ENCODE assay signal across 26 cellular contexts in genomic region chr18:8174758-8175157, GRCh38.
DNase-seq lines count a peak whose midpoint lies in the region; ATAC-seq and TF ChIP-seq lines count a peak whose summit lies in the region.
"Had no signal": no experiment of that assay in that cellular context is flagged by ENCODE, and none has a peak within 500 bp of the region (broad histone marks: within the 10 kb centered on the region; RNA-seq: fewer than 3 reads in every experiment).

No MANE protein-coding gene starts in this region.

- H3K9me3 Mint-ChIP-seq in GM23338 (peaks cover 11% of the 10 kb centered on the region; the same call in 2 of the 3 replicates), glutamatergic neuron (ENCODE audit: unreplicated experiment) (peaks cover 4% of the 10 kb centered on the region), neural progenitor cell (peaks cover 5% of the 10 kb centered on the region), chondrocyte (ENCODE audit: low read depth) (no peaks in the 10 kb centered on the region)

- CTCF ChIA-PET in SK-N-SH (lab: Yijun Ruan, JAX), result interaction anchor here (1.1 to 2.0 kb wide), 3 partner anchors 13 to 608 kb away, joined by 3 to 6 read pairs (median 3); partner anchors contain the start of gene PTPRM

- H3K9ac ChIP-seq in SK-N-SH, result no peak overlapping the region
- H3K9ac ChIP-seq in neural progenitor cell, result no peak overlapping the region

- H3K79me2 ChIP-seq in GM23338 (replicated peaks; ENCODE audit: insufficient read depth), result no peaks in the 10 kb centered on the region
- H3K79me2 ChIP-seq in SK-N-SH (ENCODE audit: insufficient read depth), result no peaks in the 10 kb centered on the region
- no peaks in the 10 kb centered on the region for H3K79me2 ChIP-seq in neural progenitor cell (ENCODE audit: low read depth)

- no peak for TF ChIP-seq CTCF in BE2C (IDR thresholded peaks at IDR 0.05; ENCODE audit: low read depth, low read length)
- no peak for TF ChIP-seq CTCF in GM23338 (conservative IDR thresholded peaks at IDR 0.05; ENCODE audit: low read depth in 2 of 2)
- TF ChIP-seq CTCF in SK-N-SH (IDR thresholded peaks at IDR 0.05), result no peak
- TF ChIP-seq CTCF in glutamatergic neuron (IDR thresholded peaks at IDR 0.05; ENCODE audit: partially characterized antibody, unreplicated experiment), result no peak
- TF ChIP-seq CTCF in neural progenitor cell (IDR thresholded peaks at IDR 0.05), result no peak
- no peak for TF ChIP-seq CTCF in chondrocyte (IDR thresholded peaks at IDR 0.05)

- H3K27ac ChIP-seq in GM23338 (ENCODE audit: low read depth) (no peak overlapping the region), SK-N-SH (ENCODE audit: low read depth in 2 of 2, low read length in 1 of 2) (peak overlapping the region in 1 of 2 experiments; percentile 83; a peak in 2 of 4 replicates), neural progenitor cell (no peak overlapping the region)
- H3K27ac ChIP-seq: A549, HL-60, RWPE1 had no signal

- H3K9me3 ChIP-seq in BE2C, result no peaks in the 10 kb centered on the region
- no peaks in the 10 kb centered on the region for H3K9me3 ChIP-seq in SK-N-SH
- no peaks in the 10 kb centered on the region for H3K9me3 ChIP-seq in neural progenitor cell (ENCODE audit: low read depth)
- H3K9me3 ChIP-seq: A549 had no signal

- peak in 1 of 2 experiments; percentile 94; a peak in 2 of 4 replicates for TF ChIP-seq EP300 in SK-N-SH (IDR thresholded peaks at IDR 0.05; ENCODE audit: borderline replicate concordance in 1 of 2, low read depth in 1 of 2, low read length in 1 of 2)

- H3K27me3 ChIP-seq in BE2C (no peaks in the 10 kb centered on the region), GM23338 (ENCODE audit: insufficient read depth) (no peaks in the 10 kb centered on the region), SK-N-SH (ENCODE audit: insufficient read depth) (no peaks in the 10 kb centered on the region), neural progenitor cell (no peaks in the 10 kb centered on the region)

- 0 out of 2 replicates have a peak overlapping the region, but pooled peaks have one; percentile 48 for H2AFZ ChIP-seq in GM23338
- no peak overlapping the region for H2AFZ ChIP-seq in SK-N-SH (ENCODE audit: low read depth)
- H2AFZ ChIP-seq in neural progenitor cell (replicated peaks), result no peak overlapping the region

- H3K4me2 ChIP-seq in GM23338 (no peak overlapping the region), SK-N-SH (no peak overlapping the region), neural progenitor cell (no peak overlapping the region)
- H3K4me2 ChIP-seq: A549 had no signal

- no peak overlapping the region for H3K27ac Mint-ChIP-seq in GM23338
- H3K27ac Mint-ChIP-seq in glutamatergic neuron (ENCODE audit: unreplicated experiment), result peak overlapping the region; percentile 57
- H3K27ac Mint-ChIP-seq in neural progenitor cell, result no peak overlapping the region
- H3K27ac Mint-ChIP-seq in chondrocyte (ENCODE audit: unreplicated experiment), result no peak overlapping the region
- H3K27ac Mint-ChIP-seq: CD4-positive, alpha-beta memory T cell; IgD-negative memory B cell; T-cell had no signal

- H4K20me1 ChIP-seq in GM23338 (replicated peaks; ENCODE audit: insufficient read depth) (no peaks in the 10 kb centered on the region), SK-N-SH (ENCODE audit: insufficient read depth) (no peaks in the 10 kb centered on the region), neural progenitor cell (ENCODE audit: low read depth) (no peaks in the 10 kb centered on the region)

- POLR2A ChIA-PET in SK-N-SH (lab: Yijun Ruan, JAX), result no interaction called here

- peak; percentile 46 for TF ChIP-seq RAD21 in SK-N-SH (IDR thresholded peaks at IDR 0.05; ENCODE audit: low read length)

- ATAC-seq in GM23338, result no peak
- no peak for ATAC-seq in HG03025 (IDR thresholded peaks at IDR 0.05; ENCODE audit: low FRiP score, unreplicated experiment)
- ATAC-seq: A549, T-cell had no signal

- peaks cover 3% of the 10 kb centered on the region; the same call in 1 of the 3 replicates for H3K36me3 Mint-ChIP-seq in GM23338 (ENCODE audit: low read depth)
- H3K36me3 Mint-ChIP-seq in glutamatergic neuron (ENCODE audit: unreplicated experiment), result peaks cover 4% of the 10 kb centered on the region
- peaks cover 5% of the 10 kb centered on the region for H3K36me3 Mint-ChIP-seq in neural progenitor cell
- H3K36me3 Mint-ChIP-seq in chondrocyte (ENCODE audit: low read depth), result no peaks in the 10 kb centered on the region
- H3K36me3 Mint-ChIP-seq: IgD-negative memory B cell, T-cell had no signal

- no peaks in the 10 kb centered on the region for H3K36me3 ChIP-seq in BE2C
- no peaks in the 10 kb centered on the region for H3K36me3 ChIP-seq in GM23338 (ENCODE audit: insufficient read depth)
- H3K36me3 ChIP-seq in SK-N-SH (replicated peaks in 1 of 2; ENCODE audit: control insufficient read depth in 1 of 2, insufficient read depth in 2 of 2, low read length in 1 of 2), result no peaks in the 10 kb centered on the region
- no peaks in the 10 kb centered on the region for H3K36me3 ChIP-seq in neural progenitor cell

- H3K27me3 Mint-ChIP-seq in GM23338 (ENCODE audit: insufficient read depth, low read depth, poor library complexity) (no peaks in the 10 kb centered on the region), glutamatergic neuron (ENCODE audit: unreplicated experiment) (peaks cover 3% of the 10 kb centered on the region), neural progenitor cell (ENCODE audit: insufficient read depth, low read depth) (no peaks in the 10 kb centered on the region), chondrocyte (ENCODE audit: low read depth) (no peaks in the 10 kb centered on the region)
- H3K27me3 Mint-ChIP-seq: CD4-positive, alpha-beta memory T cell; T-cell had no signal

- peaks cover 3% of the 10 kb centered on the region; the same call in 1 of the 2 replicates for H3K9me2 ChIP-seq in GM23338 (ENCODE audit: insufficient read depth)
- no peaks in the 10 kb centered on the region; the same call in 1 of the 2 replicates for H3K9me2 ChIP-seq in SK-N-SH

- H3K4me3 Mint-ChIP-seq in GM23338, result no peak overlapping the region
- no peak overlapping the region for H3K4me3 Mint-ChIP-seq in glutamatergic neuron (ENCODE audit: unreplicated experiment)
- no peak overlapping the region for H3K4me3 Mint-ChIP-seq in neural progenitor cell
- no peak overlapping the region for H3K4me3 Mint-ChIP-seq in chondrocyte (ENCODE audit: unreplicated experiment)
- H3K4me3 Mint-ChIP-seq: CD4-positive, alpha-beta memory T cell; IgD-negative memory B cell; T-cell had no signal

- H3K4me3 ChIP-seq in BE2C (ENCODE audit: low read depth, low read length), result no peak overlapping the region
- H3K4me3 ChIP-seq in GM23338, result no peak overlapping the region
- H3K4me3 ChIP-seq in SK-N-SH (ENCODE audit: low read depth in 2 of 2, low read length in 1 of 2), result no peak overlapping the region
- no peak overlapping the region for H3K4me3 ChIP-seq in neural progenitor cell
- H3K4me3 ChIP-seq: A549 had no signal

- DNase-seq in BE2C, result peak; percentile 8
- no peak for DNase-seq in GM23338 (ENCODE audit: low spot score)
- peak; percentile 47 for DNase-seq in SK-N-SH
- peak; percentile 37 for DNase-seq in glutamatergic neuron
- no peak for DNase-seq in neural progenitor cell (ENCODE audit: low spot score)
- DNase-seq in chondrocyte (ENCODE audit: low spot score), result no peak
- DNase-seq in middle frontal gyrus (ENCODE audit: extremely low spot score, low spot score), result no peak
- DNase-seq: AML-193; C1 segment of cervical spinal cord; CD4-positive, alpha-beta memory T cell; COR-L47; DMS79 treated with DMSO at 0.1 percent for 48 hours; GF-D8; NCI-H1092; NCI-H1436 treated with DMSO at 0.1 percent for 48 hours; NCI-H187 treated with DMSO at 0.1 percent for 48 hours; NCI-H2107; NCI-H524; NCI-H774; SHP77; T-cell had no signal

- 29% methylated on average over 2 of the region's 2 CpGs for WGBS in SK-N-SH (ENCODE audit: low lambda C conversion rate)

- H3K4me1 ChIP-seq in BE2C (no peaks in the 10 kb centered on the region; the same call in 1 of the 2 replicates), GM23338 (ENCODE audit: insufficient read depth) (0 out of 2 replicates have a peak, but pooled peaks cover 4% of the 10 kb centered on the region), SK-N-SH (ENCODE audit: control insufficient read depth in 1 of 2, insufficient read depth in 2 of 2, low read depth in 1 of 2, low read length in 1 of 2) (peaks cover 0 to 32% of the 10 kb centered on the region in 2 experiments; a peak in 2 of 4 replicates), neural progenitor cell (no peaks in the 10 kb centered on the region)

- H3F3A ChIP-seq in GM23338 (replicated peaks; ENCODE audit: low read depth) (no peaks in the 10 kb centered on the region), SK-N-SH (replicated peaks; ENCODE audit: insufficient read depth) (no peaks in the 10 kb centered on the region), neural progenitor cell (ENCODE audit: low read depth) (no peaks in the 10 kb centered on the region)

- H3K4me1 Mint-ChIP-seq in GM23338 (peaks cover 14% of the 10 kb centered on the region), glutamatergic neuron (ENCODE audit: low read depth, unreplicated experiment) (peaks cover 33% of the 10 kb centered on the region), neural progenitor cell (peaks cover 47% of the 10 kb centered on the region), chondrocyte (ENCODE audit: low read depth) (peaks cover 34% of the 10 kb centered on the region)
- H3K4me1 Mint-ChIP-seq: CD4-positive, alpha-beta memory T cell; IgD-negative memory B cell; T-cell had no signal

TF ChIP-seq in SK-N-SH, 30 proteins besides CTCF, POLR2A, EP300 and RAD21:
- TF ChIP-seq RXRA (IDR thresholded peaks at IDR 0.05; ENCODE audit: borderline replicate concordance, low read depth) (no peak), NFIC (IDR thresholded peaks at IDR 0.05; ENCODE audit: borderline replicate concordance) (no peak), GATA2 (CRISPR knock-in tag; IDR thresholded peaks at IDR 0.05) (peak; percentile 94), CHD2 (IDR thresholded peaks at IDR 0.05; ENCODE audit: low read length, partially characterized antibody) (peak; percentile 72), FOXJ3 (CRISPR knock-in tag; IDR thresholded peaks at IDR 0.05) (peak; percentile 99), TCF12 (IDR thresholded peaks at IDR 0.05) (peak; percentile 38; the same call in 1 of the 2 replicates), SIN3A (IDR thresholded peaks at IDR 0.05; ENCODE audit: borderline replicate concordance, low read depth, low read length) (no peak), RCOR1 (IDR thresholded peaks at IDR 0.05; ENCODE audit: low read length) (peak; percentile 95), MXI1 (IDR thresholded peaks at IDR 0.05; ENCODE audit: low read depth, low read length) (peak; percentile 84)

Comparison
In these comparisons a context has a peak if more than half of its experiments do, and no peak if none do; other contexts are left out.
1. DNase-seq: peak in BE2C (single experiment), SK-N-SH (single experiment) and glutamatergic neuron (single experiment); none in GM23338 (single experiment), neural progenitor cell (single experiment), chondrocyte (single experiment) and middle frontal gyrus (single experiment).